ENCODE assay signal across 14 cellular contexts in the genomic region with DNA sequence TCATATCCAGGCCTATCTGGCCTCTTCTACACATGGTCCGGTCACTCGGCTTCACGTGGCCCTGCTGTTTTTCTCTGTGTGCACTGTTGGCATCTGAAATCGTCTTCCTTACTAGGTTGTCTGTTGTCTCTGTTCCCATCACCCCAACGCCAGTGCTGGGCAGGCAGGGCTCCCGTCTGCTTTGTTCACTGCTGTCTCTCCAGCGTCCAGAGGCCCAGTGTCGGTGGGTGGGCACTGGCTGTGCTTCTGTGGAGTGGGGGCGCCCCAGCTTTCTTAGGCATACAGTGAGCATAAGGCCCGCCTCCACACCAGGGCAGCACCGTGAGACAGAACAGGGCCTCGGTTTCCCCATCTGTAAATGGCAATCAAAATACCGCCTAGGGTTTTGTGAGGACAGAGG.
DNase-seq lines count a peak whose midpoint lies in the region; ATAC-seq and TF ChIP-seq lines count a peak whose summit lies in the region.
"Had no signal": no experiment of that assay in that cellular context is flagged by ENCODE, and none has a peak within 500 bp of the region (broad histone marks: within the 10 kb centered on the region; RNA-seq: fewer than 3 reads in every experiment).

No MANE protein-coding gene starts in this region.

- H3K9me3 ChIP-seq in T-helper 17 cell (ENCODE audit: control insufficient read depth, low read length, poor library complexity, severe bottlenecking) (no peaks in the 10 kb centered on the region), suprapubic skin (peaks cover 3% of the 10 kb centered on the region)

- H3K9me3 Mint-ChIP-seq in CD14-positive monocyte, result peaks cover 0 to 8% (median 2%) of the 10 kb centered on the region in 7 donors

- WGBS in suprapubic skin, result 70% methylated on average over 13 of the region's 13 CpGs

- TF ChIP-seq EP300 in suprapubic skin (IDR thresholded peaks at IDR 0.05), result no peak

- no peaks in the 10 kb centered on the region for H3K36me3 Mint-ChIP-seq in T-helper 17 cell (ENCODE audit: low read depth)
- no peaks in the 10 kb centered on the region for H3K36me3 Mint-ChIP-seq in CD14-positive monocyte

- no peak overlapping the region for H3K27ac ChIP-seq in suprapubic skin

- peaks cover 5% of the 10 kb centered on the region for H3K4me1 Mint-ChIP-seq in T-helper 17 cell
- peaks cover 7% of the 10 kb centered on the region for H3K4me1 Mint-ChIP-seq in CD14-positive monocyte

- no peak for TF ChIP-seq CTCF in suprapubic skin (IDR thresholded peaks at IDR 0.05)
- no peak for TF ChIP-seq CTCF in CD14-positive monocyte (IDR thresholded peaks at IDR 0.05)

- H3K27ac Mint-ChIP-seq in T-helper 17 cell (peak overlapping the region; percentile 29), CD14-positive monocyte (no peak overlapping the region)

- ATAC-seq in T-helper 17 cell (no peak), left lobe of liver (no peak)

- no peaks in the 10 kb centered on the region for H3K36me3 ChIP-seq in suprapubic skin

- no peak for TF ChIP-seq POLR2A in suprapubic skin (IDR thresholded peaks at IDR 0.05)

- DNase-seq in activated effector memory CD4-positive, alpha-beta T cell treated with anti-CD3 and anti-CD28 coated beads, Interleukin-2, amount 50 U/mL, for 16 hours, result peak; percentile 19
- no peak for DNase-seq in activated effector memory CD4-positive, alpha-beta T cell treated with Interleukin-2 at 50 U/mL for 16 hours
- DNase-seq in T-helper 17 cell, result no peak
- peak; percentile 19 for DNase-seq in left lobe of liver (ENCODE audit: low spot score)
- DNase-seq in ureter (ENCODE audit: low spot score), result peak; percentile 32
- no peak for DNase-seq in suprapubic skin (ENCODE audit: low spot score in 2 of 2)
- DNase-seq in dermis blood vessel endothelial cell, result no peak
- DNase-seq in CD14-positive monocyte (ENCODE audit: low spot score), result no peak
- DNase-seq: Calu3, DMS79, NCI-H1417 treated with DMSO at 0.1 percent for 48 hours, NCI-H2029, NCI-H510A, NCI-H82 had no signal

- H3K27me3 ChIP-seq in suprapubic skin, result peaks cover 21% of the 10 kb centered on the region

- peaks cover 5% of the 10 kb centered on the region for H3K27me3 Mint-ChIP-seq in T-helper 17 cell
- peaks cover 33 to 53% (median 36%) of the 10 kb centered on the region in 3 donors for H3K27me3 Mint-ChIP-seq in CD14-positive monocyte (ENCODE audit: low read depth in 3 of 3)

- H3K4me3 ChIP-seq in suprapubic skin, result no peak overlapping the region

- H3K4me3 Mint-ChIP-seq in T-helper 17 cell, result no peak overlapping the region
- H3K4me3 Mint-ChIP-seq in CD14-positive monocyte, result peak overlapping the region in 1 of 2 donors; percentile 82

- intact Hi-C loops in CD14-positive monocyte (cut with micrococcal nuclease), result no loop called here

- H3K4me1 ChIP-seq in suprapubic skin, result no peaks in the 10 kb centered on the region

Comparison
In these comparisons a context has a peak if more than half of its experiments do, and no peak if none do; other contexts are left out.
1. DNase-seq: peak in activated effector memory CD4-positive, alpha-beta T cell treated with anti-CD3 and anti-CD28 coated beads, Interleukin-2, amount 50 U/mL, for 16 hours (single experiment), left lobe of liver (single experiment) and ureter (single experiment); none in activated effector memory CD4-positive, alpha-beta T cell treated with Interleukin-2 at 50 U/mL for 16 hours (single experiment), T-helper 17 cell (0 of 3), suprapubic skin (0 of 2), dermis blood vessel endothelial cell (single experiment) and CD14-positive monocyte (single experiment).